In genomic region chr15:59791646-59792208, GRCh38 we compare ENCODE assay signal across 19 cellular contexts.
DNase-seq lines count a peak whose midpoint lies in the region; ATAC-seq and TF ChIP-seq lines count a peak whose summit lies in the region.
"Had no signal": no experiment of that assay in that cellular context is flagged by ENCODE, and none has a peak within 500 bp of the region (broad histone marks: within the 10 kb centered on the region; RNA-seq: fewer than 3 reads in every experiment).

No MANE protein-coding gene starts in this region.

- H3K27me3 ChIP-seq in BE2C = peaks cover 47% of the 10 kb centered on the region
- no peaks in the 10 kb centered on the region for H3K27me3 ChIP-seq in CD8-positive, alpha-beta memory T cell (ENCODE audit: insufficient read depth, low read length, poor library complexity, severe bottlenecking)

- H3K9me3 Mint-ChIP-seq in CD8-positive, alpha-beta memory T cell = no peaks in the 10 kb centered on the region
- no peaks in the 10 kb centered on the region for H3K9me3 Mint-ChIP-seq in effector memory CD8-positive, alpha-beta T cell
- no peaks in the 10 kb centered on the region for H3K9me3 Mint-ChIP-seq in MCF 10A (ENCODE audit: unreplicated experiment)
- H3K9me3 Mint-ChIP-seq: activated T-cell treated with anti-CD3 and anti-CD28 coated beads, Interleukin-2, amount 50 U/mL, for 24 hours had no signal

- H3K4me1 Mint-ChIP-seq in CD8-positive, alpha-beta memory T cell = peaks cover 41 to 73% (median 65%) of the 10 kb centered on the region in 3 donors
- peaks cover 14 to 30% of the 10 kb centered on the region in 2 donors for H3K4me1 Mint-ChIP-seq in effector memory CD8-positive, alpha-beta T cell (ENCODE audit: low read depth in 2 of 2)
- H3K4me1 Mint-ChIP-seq in MCF 10A (ENCODE audit: insufficient read depth, unreplicated experiment) = peaks cover 16% of the 10 kb centered on the region

- H3K4me3 Mint-ChIP-seq in CD8-positive, alpha-beta memory T cell = peak overlapping the region in 4 of 7 donors; percentile 29 to 71 (median 64)
- H3K4me3 Mint-ChIP-seq in effector memory CD8-positive, alpha-beta T cell = peak overlapping the region; percentile 71 to 76
- H3K4me3 Mint-ChIP-seq in MCF 10A (ENCODE audit: unreplicated experiment) = no peak overlapping the region
- H3K4me3 Mint-ChIP-seq: activated T-cell treated with anti-CD3 and anti-CD28 coated beads, Interleukin-2, amount 50 U/mL, for 24 hours had no signal

- H3K27ac ChIP-seq in CD8-positive, alpha-beta memory T cell (ENCODE audit: low read depth, low read length) = no peak overlapping the region
- H3K27ac ChIP-seq: breast epithelium, coronary artery, heart left ventricle, left ventricle myocardium inferior, tibial artery, VCaP had no signal

- H3K36me3 Mint-ChIP-seq in CD8-positive, alpha-beta memory T cell = peaks cover 0 to 3% (median 0%) of the 10 kb centered on the region in 3 donors
- H3K36me3 Mint-ChIP-seq in effector memory CD8-positive, alpha-beta T cell (ENCODE audit: insufficient read depth) = no peaks in the 10 kb centered on the region
- H3K36me3 Mint-ChIP-seq in MCF 10A (ENCODE audit: insufficient read depth, unreplicated experiment) = no peaks in the 10 kb centered on the region

- H3K27me3 Mint-ChIP-seq in CD8-positive, alpha-beta memory T cell = peaks cover 4 to 15% of the 10 kb centered on the region in 2 donors
- peaks cover 34 to 35% of the 10 kb centered on the region in 2 donors for H3K27me3 Mint-ChIP-seq in effector memory CD8-positive, alpha-beta T cell
- peaks cover 7% of the 10 kb centered on the region for H3K27me3 Mint-ChIP-seq in MCF 10A (ENCODE audit: insufficient read depth, unreplicated experiment)
- H3K27me3 Mint-ChIP-seq: activated T-cell treated with anti-CD3 and anti-CD28 coated beads, Interleukin-2, amount 50 U/mL, for 24 hours had no signal

- no peaks in the 10 kb centered on the region for H3K4me1 ChIP-seq in BE2C
- H3K4me1 ChIP-seq in CD8-positive, alpha-beta memory T cell (ENCODE audit: insufficient read depth, low read length) = peaks cover 45% of the 10 kb centered on the region
- H3K4me1 ChIP-seq: breast epithelium, HAP-1, heart left ventricle, left ventricle myocardium inferior, tibial artery had no signal

- no peaks in the 10 kb centered on the region for H3K9me3 ChIP-seq in BE2C
- H3K9me3 ChIP-seq in CD8-positive, alpha-beta memory T cell (ENCODE audit: low read length) = no peaks in the 10 kb centered on the region
- H3K9me3 ChIP-seq: breast epithelium, HAP-1, heart left ventricle, left ventricle myocardium inferior, tibial artery had no signal

- peak; percentile 26 for ATAC-seq in effector memory CD8-positive, alpha-beta T cell (replicated peaks)
- no peak for ATAC-seq in left lobe of liver
- ATAC-seq: heart left ventricle had no signal

- no TSS peak for BruUV-seq in MCF 10A (replicated peaks; lab: Mats Ljungman, UMichigan)

- TF ChIP-seq CTCF in BE2C (IDR thresholded peaks at IDR 0.05; ENCODE audit: low read depth, low read length) (no peak), MCF 10A (IDR thresholded peaks at IDR 0.05; ENCODE audit: unreplicated experiment) (no peak)

- POLR2A ChIA-PET in CD8-positive, alpha-beta memory T cell (lab: Charles Lee) = interaction anchor here (0.8 kb wide), 1 partner anchor 12 kb away, joined by 5 read pairs; no protein-coding TSS in a partner anchor
- POLR2A ChIA-PET in MCF 10A (lab: Yijun Ruan, JAX) = interaction anchor here (0.6 to 1.0 kb wide), 3 partner anchors 15 to 95 kb away, joined by 3 to 4 read pairs (median 4); no protein-coding TSS in a partner anchor

- no peaks in the 10 kb centered on the region for H3K36me3 ChIP-seq in BE2C
- no peaks in the 10 kb centered on the region for H3K36me3 ChIP-seq in CD8-positive, alpha-beta memory T cell (ENCODE audit: insufficient read depth, low read length)
- H3K36me3 ChIP-seq: breast epithelium, HAP-1, heart left ventricle, left ventricle myocardium inferior, tibial artery had no signal

- H3K27ac Mint-ChIP-seq in CD8-positive, alpha-beta memory T cell = peak overlapping the region in 2 of 8 donors; percentile 40 to 92
- peak overlapping the region; percentile 42 to 46 for H3K27ac Mint-ChIP-seq in effector memory CD8-positive, alpha-beta T cell
- no peak overlapping the region for H3K27ac Mint-ChIP-seq in MCF 10A (ENCODE audit: low read depth, unreplicated experiment)
- H3K27ac Mint-ChIP-seq: activated T-cell treated with anti-CD3 and anti-CD28 coated beads, Interleukin-2, amount 50 U/mL, for 24 hours; progenitor cell of endocrine pancreas had no signal

- DNase-seq in BE2C (peak; percentile 64), NCI-H510A (lab: John Stamatoyannopoulos, UW) (peak; percentile 74), left lobe of liver (ENCODE audit: low spot score) (no peak), LoVo (ENCODE audit: low spot score) (no peak), MCF 10A (ENCODE audit: unreplicated experiment) (no peak)
- DNase-seq in CD8-positive, alpha-beta memory T cell = no peak
- DNase-seq in effector memory CD8-positive, alpha-beta T cell = no peak
- DNase-seq: activated CD4-positive, alpha-beta T cell treated with anti-CD3 and anti-CD28 coated beads, Interleukin-2, amount 50 U/mL, for 4 hours; activated T-cell treated with anti-CD3 and anti-CD28 coated beads, Interleukin-2, amount 50 U/mL, for 24 hours; heart left ventricle; left ventricle myocardium inferior; NCI-H1436 treated with DMSO at 0.1 percent for 48 hours; Right ventricle myocardium superior; tibial artery had no signal

- peak overlapping the region; percentile 38 for H3K4me3 ChIP-seq in BE2C (ENCODE audit: low read depth, low read length)
- H3K4me3 ChIP-seq in CD8-positive, alpha-beta memory T cell (ENCODE audit: low read length) = no peak overlapping the region
- H3K4me3 ChIP-seq: breast epithelium, coronary artery, HAP-1, heart left ventricle, left ventricle myocardium inferior, tibial artery had no signal

- intact Hi-C loops in MCF 10A (cut with micrococcal nuclease) = no loop called here

- CTCF ChIA-PET in CD8-positive, alpha-beta memory T cell (lab: Charles Lee) = interaction anchor here (1.1 to 1.4 kb wide), 4 partner anchors 12 to 40 kb away, joined by 3 to 4 read pairs (median 3); no protein-coding TSS in a partner anchor
- CTCF ChIA-PET in MCF 10A (lab: Yijun Ruan, JAX) = interaction anchor here (0.7 to 1.1 kb wide), 3 partner anchors 11 to 1748 kb away, joined by 3 read pairs; no protein-coding TSS in a partner anchor

Comparison
In these comparisons a context has a peak if more than half of its experiments do, and no peak if none do; other contexts are left out.
1. DNase-seq: peak in BE2C (single experiment) and NCI-H510A (single experiment); none in CD8-positive, alpha-beta memory T cell (0 of 5), effector memory CD8-positive, alpha-beta T cell (0 of 3), left lobe of liver (single experiment), LoVo (single experiment) and MCF 10A (single experiment).